Comparison of ENCODE assay signal across 11 cellular contexts in genomic region chr5:133847886-133848285, GRCh38.
DNase-seq lines count a peak whose midpoint lies in the region; ATAC-seq and TF ChIP-seq lines count a peak whose summit lies in the region.
"Had no signal": no experiment of that assay in that cellular context is flagged by ENCODE, and none has a peak within 500 bp of the region (broad histone marks: within the 10 kb centered on the region; RNA-seq: fewer than 3 reads in every experiment).

No MANE protein-coding gene starts in this region.

- TF ChIP-seq CTCF in RWPE2 (IDR thresholded peaks at IDR 0.05; ENCODE audit: poor library complexity, severe bottlenecking) (no peak), Caco-2 (IDR thresholded peaks at IDR 0.05; ENCODE audit: insufficient read depth in 1 of 2, low read depth in 1 of 2, low read length in 1 of 2, severe bottlenecking in 1 of 2, unreplicated experiment in 1 of 2) (no peak)

- H3K27ac ChIP-seq in RWPE2 (ENCODE audit: poor library complexity, severe bottlenecking): no peak overlapping the region

- H3K9me3 ChIP-seq in RWPE2 (ENCODE audit: severe bottlenecking) (no peaks in the 10 kb centered on the region), Caco-2 (no peaks in the 10 kb centered on the region)

- H3K27ac Mint-ChIP-seq in stimulated activated naive CD8-positive, alpha-beta T cell treated with anti-CD3 and anti-CD28 coated beads, Interleukin-15, Interleukin-2, amounts not matched to agents 100 ng/mL and 50 ng/mL, for 24 hours: peak overlapping the region; percentile 26
- H3K27ac Mint-ChIP-seq in naive B cell: peak overlapping the region in 4 of 6 donors; percentile 39 to 98 (median 92)
- no peak overlapping the region for H3K27ac Mint-ChIP-seq in Caco-2 (ENCODE audit: unreplicated experiment)

- intact Hi-C loops in Caco-2 (cut with micrococcal nuclease; ENCODE audit: unreplicated experiment): no loop called here

- H3K36me3 Mint-ChIP-seq in stimulated activated naive CD8-positive, alpha-beta T cell treated with anti-CD3 and anti-CD28 coated beads, Interleukin-15, Interleukin-2, amounts not matched to agents 100 ng/mL and 50 ng/mL, for 24 hours (ENCODE audit: low read depth): no peaks in the 10 kb centered on the region
- H3K36me3 Mint-ChIP-seq in naive B cell: peaks cover 0 to 3% of the 10 kb centered on the region in 2 donors
- H3K36me3 Mint-ChIP-seq in Caco-2 (ENCODE audit: insufficient read depth, unreplicated experiment): no peaks in the 10 kb centered on the region

- H3K9me3 Mint-ChIP-seq in stimulated activated naive CD8-positive, alpha-beta T cell treated with anti-CD3 and anti-CD28 coated beads, Interleukin-15, Interleukin-2, amounts not matched to agents 100 ng/mL and 50 ng/mL, for 24 hours: no peaks in the 10 kb centered on the region
- no peaks in the 10 kb centered on the region for H3K9me3 Mint-ChIP-seq in naive B cell
- no peaks in the 10 kb centered on the region for H3K9me3 Mint-ChIP-seq in Caco-2 (ENCODE audit: unreplicated experiment)

- CTCF ChIA-PET in Caco-2 (lab: Charles Lee): no interaction called here

- H3K4me1 Mint-ChIP-seq in stimulated activated naive CD8-positive, alpha-beta T cell treated with anti-CD3 and anti-CD28 coated beads, Interleukin-15, Interleukin-2, amounts not matched to agents 100 ng/mL and 50 ng/mL, for 24 hours (ENCODE audit: low read depth): peaks cover 37% of the 10 kb centered on the region
- H3K4me1 Mint-ChIP-seq in naive B cell (peaks cover 26 to 62% (median 56%) of the 10 kb centered on the region in 3 donors), Caco-2 (ENCODE audit: low read depth, unreplicated experiment) (no peaks in the 10 kb centered on the region)

- POLR2A ChIA-PET in Caco-2 (lab: Charles Lee): no interaction called here

- no peak for ATAC-seq in stimulated activated naive CD8-positive, alpha-beta T cell treated with anti-CD3 and anti-CD28 coated beads, Interleukin-15, Interleukin-2, amounts not matched to agents 100 U/mL and 50 U/mL, for 24 hours
- ATAC-seq in RWPE2 (ENCODE audit: low read depth) (no peak), naive B cell (ENCODE audit: low read depth in 2 of 2) (no peak)

- no peak for DNase-seq in stimulated activated naive CD8-positive, alpha-beta T cell treated with anti-CD3 and anti-CD28 coated beads, Interleukin-15, Interleukin-2, amounts not matched to agents 100 U/mL and 50 U/mL, for 24 hours
- DNase-seq in RWPE2 (ENCODE audit: low spot score): peak; percentile 57
- no peak for DNase-seq in naive B cell
- no peak for DNase-seq in D341Med (ENCODE audit: low spot score)
- no peak for DNase-seq in activated gamma-delta T cell (lab: John Stamatoyannopoulos, UW)
- no peak for DNase-seq in Caco-2
- DNase-seq: HCEC 1CT, MV-4-11, NCI-H1436, NCI-H524 had no signal

- H3K4me3 ChIP-seq in RWPE2 (ENCODE audit: severe bottlenecking) (no peak overlapping the region), Caco-2 (ENCODE audit: low read depth, low read length) (no peak overlapping the region)

- BruUV-seq in Caco-2 (replicated peaks; lab: Mats Ljungman, UMichigan): no TSS peak

- peaks cover 4% of the 10 kb centered on the region for H3K27me3 Mint-ChIP-seq in stimulated activated naive CD8-positive, alpha-beta T cell treated with anti-CD3 and anti-CD28 coated beads, Interleukin-15, Interleukin-2, amounts not matched to agents 100 ng/mL and 50 ng/mL, for 24 hours
- peaks cover 0 to 9% (median 0%) of the 10 kb centered on the region in 3 donors for H3K27me3 Mint-ChIP-seq in naive B cell
- peaks cover 8% of the 10 kb centered on the region for H3K27me3 Mint-ChIP-seq in Caco-2 (ENCODE audit: insufficient read depth, unreplicated experiment)

- H3K4me3 Mint-ChIP-seq in stimulated activated naive CD8-positive, alpha-beta T cell treated with anti-CD3 and anti-CD28 coated beads, Interleukin-15, Interleukin-2, amounts not matched to agents 100 ng/mL and 50 ng/mL, for 24 hours: no peak overlapping the region
- H3K4me3 Mint-ChIP-seq in naive B cell: peak overlapping the region in 6 of 8 donors; percentile 55 to 81 (median 74)
- H3K4me3 Mint-ChIP-seq in Caco-2 (ENCODE audit: unreplicated experiment): no peak overlapping the region

- H3K4me1 ChIP-seq in RWPE2 (ENCODE audit: insufficient read depth, poor library complexity, severe bottlenecking) (no peaks in the 10 kb centered on the region), Caco-2 (no peaks in the 10 kb centered on the region)

- H3K27me3 ChIP-seq in RWPE2 (ENCODE audit: insufficient read depth, poor library complexity, severe bottlenecking): no peaks in the 10 kb centered on the region
- no peaks in the 10 kb centered on the region for H3K27me3 ChIP-seq in Caco-2 (replicated peaks; ENCODE audit: control insufficient read depth, insufficient read depth, low read length)

- no peaks in the 10 kb centered on the region for H3K36me3 ChIP-seq in RWPE2 (ENCODE audit: low read depth)
- no peaks in the 10 kb centered on the region for H3K36me3 ChIP-seq in Caco-2 (ENCODE audit: control insufficient read depth, insufficient read depth, low read length)

Comparison
In these comparisons a context has a peak if more than half of its experiments do, and no peak if none do; other contexts are left out.
1. H3K4me3 Mint-ChIP-seq: peak in naive B cell (6 of 8); none in stimulated activated naive CD8-positive, alpha-beta T cell treated with anti-CD3 and anti-CD28 coated beads, Interleukin-15, Interleukin-2, amounts not matched to agents 100 ng/mL and 50 ng/mL, for 24 hours (single experiment) and Caco-2 (single experiment).